Comparison of ENCODE assay signal across 8 cellular contexts in genomic region chr1:43171312-43171875, GRCh38. TPM values are rescaled to one million over a fixed set of nuclear protein-coding genes. Genes with fewer than 3 reads are reported as not detected.
DNase-seq lines count a peak whose midpoint lies in the region; ATAC-seq and TF ChIP-seq lines count a peak whose summit lies in the region.

No MANE protein-coding gene starts in this region.

- H3K4me3 Mint-ChIP-seq in activated CD8-positive, alpha-beta T cell treated with anti-CD3 and anti-CD28 coated beads, Interleukin-2, amount 10 ng/mL, durations not matched to agents 7 days and 5 days: peak overlapping the region; percentile 92

- H3K36me3 ChIP-seq in left ventricle myocardium inferior: peaks cover 44% of the 10 kb centered on the region
- peaks cover 14 to 44% (median 31%) of the 10 kb centered on the region in 5 donors for H3K36me3 ChIP-seq in subcutaneous abdominal adipose tissue (ENCODE audit: control insufficient read depth in 5 of 5, insufficient read depth in 5 of 5, low read length in 5 of 5)

- ATAC-seq in Right ventricle myocardium inferior (no peak), HG02981 (IDR thresholded peaks at IDR 0.05; ENCODE audit: unreplicated experiment) (no peak)
- no peak for ATAC-seq in activated CD8-positive, alpha-beta T cell treated with anti-CD3 and anti-CD28 coated beads, Interleukin-2, amount 10 ng/mL, durations not matched to agents 7 days and 5 days

- peak overlapping the region; percentile 88 for H3K27ac Mint-ChIP-seq in activated CD8-positive, alpha-beta T cell treated with anti-CD3 and anti-CD28 coated beads, Interleukin-2, amount 10 ng/mL, durations not matched to agents 7 days and 5 days

- H3K9ac ChIP-seq in subcutaneous abdominal adipose tissue (ENCODE audit: low read length in 5 of 5): peak overlapping the region; percentile 71 to 89 (median 82)

- CTCF ChIA-PET in activated CD8-positive, alpha-beta T cell treated with anti-CD3 and anti-CD28 coated beads, Interleukin-2, amount 10 ng/mL, durations not matched to agents 7 days and 5 days (lab: Charles Lee): interaction anchor here (1.2 to 1.3 kb wide), 2 partner anchors 98 to 715 kb away, joined by 3 to 5 read pairs; no protein-coding TSS in a partner anchor

- H3K9me3 Mint-ChIP-seq in activated CD8-positive, alpha-beta T cell treated with anti-CD3 and anti-CD28 coated beads, Interleukin-2, amount 10 ng/mL, durations not matched to agents 7 days and 5 days (ENCODE audit: insufficient read depth): no peaks in the 10 kb centered on the region

- H3K4me3 ChIP-seq in left ventricle myocardium inferior (peak overlapping the region; percentile 84), subcutaneous abdominal adipose tissue (ENCODE audit: low read depth in 1 of 5, low read length in 5 of 5) (peak overlapping the region; percentile 95 to 99 (median 96))

- peaks cover 20% of the 10 kb centered on the region for H3K4me1 ChIP-seq in left ventricle myocardium inferior
- H3K4me1 ChIP-seq in subcutaneous abdominal adipose tissue (ENCODE audit: control insufficient read depth in 5 of 5, insufficient read depth in 5 of 5, low read length in 5 of 5): peaks cover 5 to 16% (median 15%) of the 10 kb centered on the region in 5 donors

- DNase-seq in left ventricle myocardium inferior (no peak), Right ventricle myocardium inferior (ENCODE audit: missing footprints) (no peak), iPS-NIHi11 (ENCODE audit: low spot score) (peak; percentile 5), epidermal melanocyte (ENCODE audit: insufficient read length, low spot score) (no peak)
- no peak for DNase-seq in activated CD8-positive, alpha-beta T cell treated with anti-CD3 and anti-CD28 coated beads, Interleukin-2, amount 10 ng/mL, durations not matched to agents 7 days and 5 days
- no peak for DNase-seq in activated CD4-positive, alpha-beta T cell treated with anti-CD3 and anti-CD28 coated beads for 48 hours

- H3K4me1 Mint-ChIP-seq in activated CD8-positive, alpha-beta T cell treated with anti-CD3 and anti-CD28 coated beads, Interleukin-2, amount 10 ng/mL, durations not matched to agents 7 days and 5 days (ENCODE audit: low read depth): peaks cover 30% of the 10 kb centered on the region

- intact Hi-C loops in left ventricle myocardium inferior (cut with micrococcal nuclease): no loop called here
- intact Hi-C loops in Right ventricle myocardium inferior (cut with DNase I): loop anchor here (5.0 kb wide), 1 partner anchor 36 kb away; no protein-coding TSS in a partner anchor

- H3K27ac ChIP-seq in left ventricle myocardium inferior (replicated peaks) (peak overlapping the region; percentile 60), subcutaneous abdominal adipose tissue (ENCODE audit: low read depth, low read length) (peak overlapping the region; percentile 47)

- TF ChIP-seq CTCF in left ventricle myocardium inferior (IDR thresholded peaks at IDR 0.05; ENCODE audit: borderline replicate concordance): no peak

- peaks cover 45% of the 10 kb centered on the region for H3K36me3 Mint-ChIP-seq in activated CD8-positive, alpha-beta T cell treated with anti-CD3 and anti-CD28 coated beads, Interleukin-2, amount 10 ng/mL, durations not matched to agents 7 days and 5 days (ENCODE audit: low read depth)

- peaks cover 18% of the 10 kb centered on the region for H3K27me3 Mint-ChIP-seq in activated CD8-positive, alpha-beta T cell treated with anti-CD3 and anti-CD28 coated beads, Interleukin-2, amount 10 ng/mL, durations not matched to agents 7 days and 5 days (ENCODE audit: low read depth)

- H3K9me3 ChIP-seq in left ventricle myocardium inferior (replicated peaks) (no peaks in the 10 kb centered on the region), subcutaneous abdominal adipose tissue (ENCODE audit: control insufficient read depth in 5 of 5, low read length in 5 of 5) (no peaks in the 10 kb centered on the region)

- H3K27me3 ChIP-seq in left ventricle myocardium inferior (ENCODE audit: low read depth): peaks cover 10% of the 10 kb centered on the region
- peaks cover 0 to 5% (median 3%) of the 10 kb centered on the region in 5 donors for H3K27me3 ChIP-seq in subcutaneous abdominal adipose tissue (ENCODE audit: control insufficient read depth in 5 of 5, insufficient read depth in 4 of 5, low read length in 5 of 5)

- POLR2A ChIA-PET in activated CD8-positive, alpha-beta T cell treated with anti-CD3 and anti-CD28 coated beads, Interleukin-2, amount 10 ng/mL, durations not matched to agents 7 days and 5 days (lab: Charles Lee): interaction anchor here (0.9 to 1.2 kb wide), 2 partner anchors 197 to 325 kb away, joined by 3 read pairs; partner anchors contain the start of gene ZNF691

RNA-seq across cellular contexts. Expression of gene EBNA1BP2, which starts 0.7 kb away (rescaled TPM):
- total RNA-seq in left ventricle myocardium inferior (29.8 TPM), Right ventricle myocardium inferior (26.8 TPM)
- 10 to 100 TPM; 58.8 to 59.0 TPM for total RNA-seq in activated CD8-positive, alpha-beta T cell treated with anti-CD3 and anti-CD28 coated beads, Interleukin-2, amount 10 ng/mL, durations not matched to agents 7 days and 5 days

RNA-seq across cellular contexts. Expression of gene CFAP57, which starts 0.7 kb away (rescaled TPM):
- total RNA-seq in left ventricle myocardium inferior (not detected), Right ventricle myocardium inferior (not detected)
- not detected for total RNA-seq in activated CD8-positive, alpha-beta T cell treated with anti-CD3 and anti-CD28 coated beads, Interleukin-2, amount 10 ng/mL, durations not matched to agents 7 days and 5 days
